In genomic region chr1:202159534-202160371, GRCh38 we compare ENCODE assay signal across 8 cellular contexts. TPM values are rescaled to one million over a fixed set of nuclear protein-coding genes. Genes with fewer than 3 reads are reported as not detected.
A peak's percentile ranks its signal among the peaks of the same experiment; 100 is the strongest.
DNase-seq lines count a peak whose midpoint lies in the region; ATAC-seq and TF ChIP-seq lines count a peak whose summit lies in the region.

No MANE protein-coding gene starts in this region.

- H3K36me3 ChIP-seq in PC-3 (ENCODE audit: low read depth, low read length) = no peaks in the 10 kb centered on the region

- H3K4me3 ChIP-seq in PC-3 (ENCODE audit: low read length) = no peak overlapping the region
- no peak overlapping the region for H3K4me3 ChIP-seq in foreskin fibroblast (ENCODE audit: low read depth in 1 of 2, low read length in 2 of 2)

- H3K27ac Mint-ChIP-seq in activated naive CD4-positive, alpha-beta T cell treated with anti-CD3 and anti-CD28 coated beads, Interleukin-2, amount 50 U/mL, for 72 hours = peak overlapping the region; percentile 99 to 100

- no peaks in the 10 kb centered on the region for H3K9me3 Mint-ChIP-seq in activated naive CD4-positive, alpha-beta T cell treated with anti-CD3 and anti-CD28 coated beads, Interleukin-2, amount 50 U/mL, for 72 hours

- no peaks in the 10 kb centered on the region for H3K9me3 ChIP-seq in PC-3 (ENCODE audit: low read length)

- peaks cover 30 to 46% of the 10 kb centered on the region in 2 donors for H3K36me3 Mint-ChIP-seq in activated naive CD4-positive, alpha-beta T cell treated with anti-CD3 and anti-CD28 coated beads, Interleukin-2, amount 50 U/mL, for 72 hours

- intact Hi-C loops in PC-3 (cut with micrococcal nuclease) = no loop called here

- peak; percentile 60 for TF ChIP-seq POLR2A in GM18505 (IDR thresholded peaks at IDR 0.05; ENCODE audit: borderline replicate concordance, extremely low read depth, insufficient read depth, insufficient read length)

- H3K4me2 ChIP-seq in PC-3 (ENCODE audit: low read length) = no peak overlapping the region

- H3K4me1 ChIP-seq in PC-3 (ENCODE audit: insufficient read depth, low read length) = no peaks in the 10 kb centered on the region

- no peaks in the 10 kb centered on the region for H3K9me2 ChIP-seq in PC-3 (replicated peaks; ENCODE audit: low read length)

- CTCF ChIA-PET in PC-3 (lab: Charles Lee) = no interaction called here

- H3K79me2 ChIP-seq in PC-3 (ENCODE audit: low read length) = no peaks in the 10 kb centered on the region

- no peak overlapping the region for H3K27ac ChIP-seq in PC-3 (ENCODE audit: low read length)

- ATAC-seq in GM18505 (IDR thresholded peaks at IDR 0.05; ENCODE audit: unreplicated experiment) (no peak), HG02885 (IDR thresholded peaks at IDR 0.05; ENCODE audit: poor library complexity, unreplicated experiment) (no peak), GM18870 (IDR thresholded peaks at IDR 0.05; ENCODE audit: unreplicated experiment) (no peak), PC-3 (no peak)
- peak; percentile 51 to 62 for ATAC-seq in activated naive CD4-positive, alpha-beta T cell treated with anti-CD3 and anti-CD28 coated beads, Interleukin-2, amount 50 U/mL, for 72 hours

- no peak overlapping the region for H3K9ac ChIP-seq in PC-3 (ENCODE audit: low read length)

- H3K27me3 ChIP-seq in PC-3 (ENCODE audit: low read length) = no peaks in the 10 kb centered on the region

- no TSS peak for BruUV-seq in PC-3 (replicated peaks; lab: Mats Ljungman, UMichigan)

- H3F3A ChIP-seq in PC-3 (ENCODE audit: low read length, unreplicated experiment) = no peaks in the 10 kb centered on the region

- no peaks in the 10 kb centered on the region for H4K20me1 ChIP-seq in PC-3 (ENCODE audit: low read length)

- DNase-seq in OCI-M1 (lab: John Stamatoyannopoulos, UW) = peak; percentile 89
- peak; percentile 61 to 81 for DNase-seq in activated naive CD4-positive, alpha-beta T cell treated with anti-CD3 and anti-CD28 coated beads, Interleukin-2, amount 50 U/mL, for 72 hours (ENCODE audit: low spot score in 2 of 2)
- peak; percentile 68 for DNase-seq in stimulated activated CD4-positive, alpha-beta T cell treated with anti-CD3 and anti-CD28 coated beads, Interleukin-4, amount 100 ng/mL, for 1 hour
- DNase-seq in PC-3 = no peak
- no peak for DNase-seq in foreskin fibroblast

- no peak for TF ChIP-seq CTCF in PC-3 (conservative IDR thresholded peaks at IDR 0.05; ENCODE audit: low read depth, low read length)
- TF ChIP-seq CTCF in foreskin fibroblast (IDR thresholded peaks at IDR 0.05; ENCODE audit: low read depth, low read length) = no peak

- POLR2A ChIA-PET in PC-3 (lab: Charles Lee; ENCODE audit: unreplicated experiment) = no interaction called here

- H2AFZ ChIP-seq in PC-3 (ENCODE audit: low read length) = no peak overlapping the region

RNA-seq across cellular contexts. Expression of gene PTPN7, which starts 0.6 kb away (rescaled TPM):
- total RNA-seq in activated naive CD4-positive, alpha-beta T cell treated with anti-CD3 and anti-CD28 coated beads, Interleukin-2, amount 50 U/mL, for 72 hours = 100 to 1,000 TPM; 119 to 198 TPM
- not detected in 2 replicates for total RNA-seq in PC-3 (2014; rRNA removed)

RNA-seq across cellular contexts. Expression of gene ARL8A, which starts 15.2 kb away (rescaled TPM):
- 10 to 100 TPM; 38.8 to 63.2 TPM for total RNA-seq in activated naive CD4-positive, alpha-beta T cell treated with anti-CD3 and anti-CD28 coated beads, Interleukin-2, amount 50 U/mL, for 72 hours
- 20.4 and 26.4 TPM in 2 replicates for total RNA-seq in PC-3 (2014; rRNA removed)

RNA-seq across cellular contexts. Expression of gene LGR6, which starts 33.8 kb away (rescaled TPM):
- under 1 TPM; 0.14 TPM for total RNA-seq in activated naive CD4-positive, alpha-beta T cell treated with anti-CD3 and anti-CD28 coated beads, Interleukin-2, amount 50 U/mL, for 72 hours
- 0.23 and 0.26 TPM in 2 replicates for total RNA-seq in PC-3 (2014; rRNA removed)

RNA-seq across cellular contexts. Expression of gene GPR37L1, which starts 37.0 kb away (rescaled TPM):
- not detected for total RNA-seq in activated naive CD4-positive, alpha-beta T cell treated with anti-CD3 and anti-CD28 coated beads, Interleukin-2, amount 50 U/mL, for 72 hours
- 0.04 TPM in 1 of 2 replicates, not detected in the other for total RNA-seq in PC-3 (2014; rRNA removed)

Comparison
In these comparisons a context has a peak if more than half of its experiments do, and no peak if none do; other contexts are left out.
1. ATAC-seq: peak in activated naive CD4-positive, alpha-beta T cell treated with anti-CD3 and anti-CD28 coated beads, Interleukin-2, amount 50 U/mL, for 72 hours (2 of 2); none in GM18505 (single experiment), HG02885 (single experiment), GM18870 (single experiment) and PC-3 (single experiment).
2. DNase-seq: peak in OCI-M1 (single experiment), activated naive CD4-positive, alpha-beta T cell treated with anti-CD3 and anti-CD28 coated beads, Interleukin-2, amount 50 U/mL, for 72 hours (2 of 2) and stimulated activated CD4-positive, alpha-beta T cell treated with anti-CD3 and anti-CD28 coated beads, Interleukin-4, amount 100 ng/mL, for 1 hour (single experiment); none in PC-3 (single experiment) and foreskin fibroblast (0 of 2).
3. RNA of gene PTPN7, which starts 0.6 kb away (total RNA-seq): 119 to 198 TPM in activated naive CD4-positive, alpha-beta T cell treated with anti-CD3 and anti-CD28 coated beads, Interleukin-2, amount 50 U/mL, for 72 hours; not detected in PC-3; every median in the first group is over 100 times any median in the second.